8 cellular contexts compared by ENCODE assay signal in the genomic region with DNA sequence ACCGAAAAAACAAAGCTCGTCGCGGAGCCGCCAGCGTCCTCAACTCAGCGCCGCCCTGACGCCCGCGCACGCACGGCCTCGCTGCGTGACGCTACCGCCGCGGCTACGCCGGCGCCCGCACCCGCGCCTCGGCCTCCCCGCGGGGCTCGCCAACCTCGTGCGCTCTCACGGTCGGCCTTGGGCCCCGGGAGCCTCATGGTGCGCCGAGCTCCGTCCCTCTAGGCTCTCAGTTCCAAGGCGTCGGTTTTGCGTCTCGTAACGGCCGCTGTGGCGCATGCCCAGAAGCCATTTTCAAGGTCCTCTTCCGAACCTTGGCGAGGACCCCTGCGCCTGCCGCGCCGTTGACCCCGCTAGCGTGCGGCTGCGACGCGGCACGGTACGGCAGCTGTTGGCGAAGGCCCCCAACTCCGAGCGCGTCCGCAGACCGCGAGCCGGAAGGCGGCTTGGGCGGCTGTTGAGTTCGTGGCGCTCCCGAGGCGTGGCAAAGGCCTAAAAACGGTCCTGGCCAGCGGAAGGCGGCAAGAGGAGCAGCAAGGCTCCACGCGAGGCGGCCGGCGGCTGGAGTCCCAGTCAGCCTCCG. TPM values are rescaled to one million over a fixed set of nuclear protein-coding genes. Genes with fewer than 3 reads are reported as not detected.
DNase-seq lines count a peak whose midpoint lies in the region; ATAC-seq and TF ChIP-seq lines count a peak whose summit lies in the region.

TSS of gene HENMT1 (minus strand) at position 64 of the 580 bp plus-strand sequence. CDS start 1,209 bp downstream, outside the sequence.

- ATAC-seq in GM21390 (IDR thresholded peaks at IDR 0.05; ENCODE audit: unreplicated experiment), result peak; percentile 88
- peak; percentile 82 for ATAC-seq in activated B cell treated with CpG ODN at 0.5 μM for 24 hours (ENCODE audit: low read depth)
- ATAC-seq in central memory CD8-positive, alpha-beta T cell (replicated peaks; ENCODE audit: extremely low read depth, poor library complexity, severe bottlenecking), result peak; percentile 84

- no peak for TF ChIP-seq EP300 in Ishikawa (IDR thresholded peaks at IDR 0.05; ENCODE audit: borderline replicate concordance)

- intact Hi-C loops in activated B cell treated with CpG ODN at 0.5 μM for 24 hours (cut with micrococcal nuclease), result loop anchor here (1.0 to 5.0 kb wide), 6 partner anchors 14 to 302 kb away; partner anchors contain the start of genes CLCC1, EEIG2, GPSM2 and PRPF38B

- peak within 1 kb of the TSS; percentile 90 for H3K27ac Mint-ChIP-seq in activated B cell treated with CpG ODN at 0.5 μM for 24 hours
- H3K27ac Mint-ChIP-seq in central memory CD8-positive, alpha-beta T cell (ENCODE audit: low read depth), result peak within 1 kb of the TSS; percentile 93

- DNase-seq in CMK (ENCODE audit: low read depth) (peak; percentile 84), activated B cell treated with CpG ODN at 0.5 μM for 24 hours (peak; percentile 75), NCI-H1436 (lab: John Stamatoyannopoulos, UW) (no peak)
- peak; percentile 72 to 82 for DNase-seq in central memory CD8-positive, alpha-beta T cell (ENCODE audit: low spot score in 2 of 2)
- DNase-seq in stimulated activated CD4-positive, alpha-beta T cell treated with anti-CD3 and anti-CD28 coated beads, Interleukin-1b, Interleukin-23, amount 100 ng/mL, for 24 hours (ENCODE audit: low read depth in 4 of 4, low spot score in 1 of 4), result peak; percentile 52 to 64 (median 62)

- POLR2A ChIA-PET in activated B cell treated with CpG ODN at 0.5 μM for 24 hours (lab: Charles Lee), result interaction anchor here (0.5 to 3.6 kb wide), 30 partner anchors 11 to 1604 kb away, joined by 3 to 110 read pairs (median 3); partner anchors contain the start of genes CYB561D1, EEIG2, PRPF38B and SLC25A24

- no peaks in the 10 kb centered on the region for H3K36me3 Mint-ChIP-seq in activated B cell treated with CpG ODN at 0.5 μM for 24 hours (ENCODE audit: low read depth)
- peaks cover 20% of the 10 kb centered on the region for H3K36me3 Mint-ChIP-seq in central memory CD8-positive, alpha-beta T cell (ENCODE audit: insufficient read depth)

- TF ChIP-seq CTCF in activated B cell treated with CpG ODN at 0.5 μM for 24 hours (IDR thresholded peaks at IDR 0.05), result no peak

- peak within 1 kb of the TSS; percentile 86 for H3K4me3 Mint-ChIP-seq in activated B cell treated with CpG ODN at 0.5 μM for 24 hours
- H3K4me3 Mint-ChIP-seq in central memory CD8-positive, alpha-beta T cell, result peak within 1 kb of the TSS; percentile 78

- H3K27me3 ChIP-seq in layer of hippocampus (ENCODE audit: control insufficient read depth, insufficient read depth, low read length), result no peaks in the 10 kb centered on the region

- CTCF ChIA-PET in activated B cell treated with CpG ODN at 0.5 μM for 24 hours (lab: Charles Lee), result interaction anchor here (0.8 to 1.2 kb wide), 3 partner anchors 32 to 102 kb away, joined by 3 to 5 read pairs (median 4); partner anchors contain the start of genes EEIG2 and PRPF38B

- H3K27ac ChIP-seq in layer of hippocampus (ENCODE audit: low read depth, low read length), result peak within 1 kb of the TSS; percentile 90

- H3K27me3 Mint-ChIP-seq in activated B cell treated with CpG ODN at 0.5 μM for 24 hours, result no peaks in the 10 kb centered on the region
- no peaks in the 10 kb centered on the region for H3K27me3 Mint-ChIP-seq in central memory CD8-positive, alpha-beta T cell

- no peaks in the 10 kb centered on the region for H3K9me3 Mint-ChIP-seq in activated B cell treated with CpG ODN at 0.5 μM for 24 hours
- H3K9me3 Mint-ChIP-seq in central memory CD8-positive, alpha-beta T cell, result no peaks in the 10 kb centered on the region

- no peak for TF ChIP-seq RAD21 in Ishikawa (IDR thresholded peaks at IDR 0.05; ENCODE audit: low read depth)

- peaks cover 12% of the 10 kb centered on the region for H3K4me1 Mint-ChIP-seq in activated B cell treated with CpG ODN at 0.5 μM for 24 hours
- H3K4me1 Mint-ChIP-seq in central memory CD8-positive, alpha-beta T cell, result peaks cover 42% of the 10 kb centered on the region

TF ChIP-seq in Ishikawa, 13 proteins besides CTCF, POLR2A, EP300 and RAD21:
- TF ChIP-seq MAX (IDR thresholded peaks at IDR 0.05) (peak; percentile 97), CREB1 (IDR thresholded peaks at IDR 0.05; ENCODE audit: low read depth) (no peak), ZBTB7A (IDR thresholded peaks at IDR 0.05; ENCODE audit: low read depth) (no peak), YY1 (IDR thresholded peaks at IDR 0.05; ENCODE audit: low read depth) (no peak; the same call in 1 of the 2 replicates), EGR1 (IDR thresholded peaks at IDR 0.05) (peak; percentile 47; the same call in 1 of the 2 replicates)
TF ChIP-seq in Ishikawa: peak in this region for 2.

RNA-seq across cellular contexts. Expression of gene HENMT1, which starts in this region (rescaled TPM):
- total RNA-seq in activated B cell treated with CpG ODN at 0.5 μM for 24 hours, result 6.1 and 6.4 TPM in 2 replicates
